1 cellular context compared by ENCODE assay signal in genomic region chr6:168713839-168714238, GRCh38.
TF ChIP-seq lines count a peak whose summit lies in the region.

No MANE protein-coding gene starts in this region.

TF ChIP-seq in HCT116, 20 proteins besides CTCF, POLR2A, EP300 and RAD21 (continued from another document):
- TF ChIP-seq MAX (IDR thresholded peaks at IDR 0.05) (no peak), TCF7L2 (IDR thresholded peaks at IDR 0.05; ENCODE audit: borderline replicate concordance, extremely low read depth, insufficient read depth, insufficient read length) (no peak), ATF3 (IDR thresholded peaks at IDR 0.05) (no peak), ZFX (IDR thresholded peaks at IDR 0.05) (no peak)
